ENCODE assay signal across 1 cellular context in the genomic region with DNA sequence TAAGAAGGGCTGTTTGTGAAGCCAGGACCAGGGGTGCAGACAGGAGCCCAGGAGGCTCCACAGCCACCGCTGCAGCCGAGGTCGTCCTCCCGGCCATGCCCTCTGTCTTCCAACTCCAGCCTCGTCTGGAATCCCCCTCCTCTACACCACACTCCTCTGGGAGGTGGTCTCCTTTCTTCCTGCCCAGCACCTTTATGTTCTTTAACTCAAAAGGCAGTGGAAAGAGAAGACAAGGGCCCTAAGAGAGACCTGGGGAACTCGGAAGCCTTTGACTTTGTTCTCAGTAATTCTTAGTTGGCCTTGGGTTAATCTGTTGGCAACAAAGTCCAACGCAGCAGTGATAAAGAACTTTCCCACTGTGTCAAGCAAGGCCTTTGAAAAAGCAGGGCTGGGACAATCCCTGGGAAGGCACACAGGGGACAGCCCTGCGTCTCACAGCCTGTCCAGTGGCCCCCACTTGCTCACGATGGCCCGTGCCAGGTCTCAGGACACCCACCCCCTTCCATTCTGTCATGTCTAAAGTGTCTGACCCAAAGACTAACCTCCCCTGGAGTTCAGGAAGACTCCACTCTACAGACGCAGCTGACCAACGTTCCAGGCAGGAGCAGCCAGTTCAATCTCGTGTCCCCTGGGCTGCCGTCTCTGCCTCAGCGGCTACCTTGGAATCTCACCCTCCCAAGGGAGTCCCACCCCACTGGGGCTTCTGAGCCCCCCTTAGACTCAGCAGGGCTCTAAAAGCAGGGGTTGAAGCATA.
TF ChIP-seq lines count a peak whose summit lies in the region.

No MANE protein-coding gene starts in this region.

TF ChIP-seq in HepG2, 621 proteins besides CTCF, POLR2A, EP300 and RAD21 (continued from another document and continues in another):
- TF ChIP-seq PRDM15 (CRISPR knock-in tag; IDR thresholded peaks at IDR 0.05): peak; percentile 22; the same call in 1 of the 2 replicates
- TF ChIP-seq ARID5B (CRISPR knock-in tag; IDR thresholded peaks at IDR 0.05): peak; percentile 88
- peak; percentile 18; the same call in 1 of the 2 replicates for TF ChIP-seq MEIS1 (CRISPR knock-in tag; IDR thresholded peaks at IDR 0.05; ENCODE audit: borderline replicate concordance)
- no peak for TF ChIP-seq EZH2 (conservative IDR thresholded peaks at IDR 0.05; ENCODE audit: low read depth, low read length)
- TF ChIP-seq ZNF512 (CRISPR knock-in tag; IDR thresholded peaks at IDR 0.05): no peak
- no peak for TF ChIP-seq RNF2 (conservative IDR thresholded peaks at IDR 0.05; ENCODE audit: low read depth)
- TF ChIP-seq, protein P1, sequence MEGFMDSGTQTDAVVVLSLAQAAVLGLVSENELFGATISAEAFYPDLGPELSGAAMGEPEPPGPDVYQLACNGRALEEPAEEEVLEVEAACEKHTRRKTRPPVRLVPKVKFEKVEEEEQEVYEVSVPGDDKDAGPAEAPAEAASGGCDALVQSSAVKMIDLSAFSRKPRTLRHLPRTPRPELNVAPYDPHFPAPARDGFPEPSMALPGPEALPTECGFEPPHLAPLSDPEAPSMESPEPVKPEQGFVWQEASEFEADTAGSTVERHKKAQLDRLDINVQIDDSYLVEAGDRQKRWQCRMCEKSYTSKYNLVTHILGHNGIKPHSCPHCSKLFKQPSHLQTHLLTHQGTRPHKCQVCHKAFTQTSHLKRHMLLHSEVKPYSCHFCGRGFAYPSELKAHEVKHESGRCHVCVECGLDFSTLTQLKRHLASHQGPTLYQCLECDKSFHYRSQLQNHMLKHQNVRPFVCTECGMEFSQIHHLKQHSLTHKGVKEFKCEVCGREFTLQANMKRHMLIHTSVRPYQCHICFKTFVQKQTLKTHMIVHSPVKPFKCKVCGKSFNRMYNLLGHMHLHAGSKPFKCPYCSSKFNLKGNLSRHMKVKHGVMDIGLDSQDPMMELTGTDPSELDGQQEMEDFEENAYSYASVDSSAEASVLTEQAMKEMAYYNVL (CRISPR knock-in tag; IDR thresholded peaks at IDR 0.05; ENCODE audit: borderline replicate concordance): peak; percentile 53; the same call in 1 of the 2 replicates
- TF ChIP-seq KDM2A (CRISPR knock-in tag; IDR thresholded peaks at IDR 0.05; ENCODE audit: borderline replicate concordance, low read depth): peak; percentile 47
- peak; percentile 67; the same call in 1 of the 2 replicates for TF ChIP-seq HOXA3 (CRISPR knock-in tag; IDR thresholded peaks at IDR 0.05)
- TF ChIP-seq, protein P2, sequence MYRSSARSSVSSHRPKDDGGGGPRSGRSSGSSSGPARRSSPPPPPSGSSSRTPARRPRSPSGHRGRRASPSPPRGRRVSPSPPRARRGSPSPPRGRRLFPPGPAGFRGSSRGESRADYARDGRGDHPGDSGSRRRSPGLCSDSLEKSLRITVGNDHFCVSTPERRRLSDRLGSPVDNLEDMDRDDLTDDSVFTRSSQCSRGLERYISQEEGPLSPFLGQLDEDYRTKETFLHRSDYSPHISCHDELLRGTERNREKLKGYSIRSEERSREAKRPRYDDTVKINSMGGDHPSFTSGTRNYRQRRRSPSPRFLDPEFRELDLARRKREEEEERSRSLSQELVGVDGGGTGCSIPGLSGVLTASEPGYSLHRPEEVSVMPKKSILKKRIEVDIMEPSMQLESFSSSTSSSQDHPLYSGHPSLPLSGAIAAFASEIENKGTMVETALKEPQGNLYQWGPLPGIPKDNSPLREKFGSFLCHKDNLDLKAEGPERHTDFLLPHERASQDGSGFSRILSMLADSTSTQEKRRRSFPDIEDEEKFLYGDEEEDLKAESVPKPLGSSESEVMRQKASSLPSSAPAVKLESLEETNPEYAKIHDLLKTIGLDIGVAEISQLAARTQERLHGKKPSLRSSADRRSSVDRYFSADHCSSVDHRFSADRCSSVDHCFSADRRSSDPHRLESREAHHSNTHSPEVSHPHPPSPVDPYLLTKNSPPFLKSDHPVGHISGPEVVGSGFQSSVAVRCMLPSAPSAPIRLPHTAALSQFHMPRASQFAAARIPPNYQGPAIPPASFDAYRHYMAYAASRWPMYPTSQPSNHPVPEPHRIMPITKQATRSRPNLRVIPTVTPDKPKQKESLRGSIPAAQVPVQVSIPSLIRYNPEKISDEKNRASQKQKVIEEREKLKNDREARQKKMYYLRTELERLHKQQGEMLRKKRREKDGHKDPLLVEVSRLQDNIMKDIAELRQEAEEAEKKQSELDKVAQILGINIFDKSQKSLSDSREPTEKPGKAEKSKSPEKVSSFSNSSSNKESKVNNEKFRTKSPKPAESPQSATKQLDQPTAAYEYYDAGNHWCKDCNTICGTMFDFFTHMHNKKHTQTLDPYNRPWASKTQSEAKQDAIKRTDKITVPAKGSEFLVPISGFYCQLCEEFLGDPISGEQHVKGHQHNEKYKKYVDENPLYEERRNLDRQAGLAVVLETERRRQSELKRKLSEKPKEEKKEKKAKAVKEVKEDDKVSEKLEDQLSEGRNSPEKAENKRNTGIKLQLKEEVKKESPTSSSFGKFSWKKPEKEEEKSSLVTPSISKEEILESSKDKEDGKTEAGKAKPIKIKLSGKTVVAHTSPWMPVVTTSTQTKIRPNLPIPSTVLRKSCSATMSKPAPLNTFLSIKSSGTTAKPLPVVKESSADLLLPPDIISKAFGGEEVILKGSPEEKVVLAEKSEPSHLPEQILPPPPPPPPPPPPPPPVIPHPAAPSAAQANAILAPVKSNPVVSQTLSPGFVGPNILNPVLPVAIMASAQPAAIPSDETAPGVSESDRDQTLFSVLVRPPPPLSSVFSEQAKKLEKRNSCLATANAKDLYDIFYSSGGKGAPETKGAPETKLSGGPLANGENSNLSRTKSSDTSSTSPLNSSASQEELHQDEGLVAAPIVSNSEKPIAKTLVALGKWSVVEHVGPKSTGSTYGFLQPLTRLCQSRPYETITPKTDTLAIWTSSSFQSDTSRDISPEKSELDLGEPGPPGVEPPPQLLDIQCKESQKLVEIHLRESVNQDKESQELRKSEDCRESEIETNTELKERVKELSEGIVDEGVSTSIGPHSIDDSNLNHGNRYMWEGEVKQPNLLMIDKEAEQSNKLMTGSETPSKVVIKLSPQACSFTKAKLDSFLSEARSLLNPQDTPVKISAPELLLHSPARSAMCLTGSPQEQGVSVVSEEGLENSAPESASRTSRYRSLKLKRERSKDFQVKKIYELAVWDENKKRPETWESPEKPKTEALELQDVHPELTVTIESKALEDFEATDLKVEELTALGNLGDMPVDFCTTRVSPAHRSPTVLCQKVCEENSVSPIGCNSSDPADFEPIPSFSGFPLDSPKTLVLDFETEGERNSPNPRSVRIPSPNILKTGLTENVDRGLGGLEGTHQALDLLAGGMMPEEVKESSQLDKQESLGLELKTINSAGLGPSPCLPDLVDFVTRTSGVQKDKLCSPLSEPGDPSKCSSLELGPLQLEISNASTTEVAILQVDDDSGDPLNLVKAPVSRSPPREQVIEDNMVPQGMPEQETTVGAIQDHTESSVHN (CRISPR knock-in tag; IDR thresholded peaks at IDR 0.05): no peak
- TF ChIP-seq ZHX2 (IDR thresholded peaks at IDR 0.05; ENCODE audit: low read depth): no peak
- no peak for TF ChIP-seq ZHX2 (CRISPR knock-in tag; IDR thresholded peaks at IDR 0.05; ENCODE audit: borderline replicate concordance)
- TF ChIP-seq SP140L (CRISPR knock-in tag; IDR thresholded peaks at IDR 0.05; ENCODE audit: borderline replicate concordance): peak; percentile 70; the same call in 1 of the 2 replicates
